Comparison of ENCODE assay signal across 14 cellular contexts in the genomic region with DNA sequence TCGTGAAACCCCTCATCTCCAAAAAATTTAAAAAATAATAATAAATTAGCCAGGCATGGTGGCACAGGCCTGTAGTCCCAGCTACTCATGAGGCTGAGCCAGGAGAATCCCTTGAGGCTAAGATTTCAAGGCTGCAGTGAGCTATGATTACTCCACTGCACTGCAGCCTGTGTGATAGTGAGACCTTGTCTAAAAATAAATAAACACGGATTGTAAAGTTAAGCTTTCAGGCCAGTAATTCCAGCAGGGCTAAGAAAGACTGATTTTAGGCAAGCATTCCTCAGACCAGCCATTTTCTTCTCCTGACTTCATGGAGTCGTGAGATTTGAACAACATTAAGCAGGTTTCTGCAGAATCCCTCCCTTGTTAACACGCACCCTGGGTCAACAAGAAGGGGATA.
A peak's percentile ranks its signal among the peaks of the same experiment; 100 is the strongest.
DNase-seq lines count a peak whose midpoint lies in the region; ATAC-seq and TF ChIP-seq lines count a peak whose summit lies in the region.
"Had no signal": no experiment of that assay in that cellular context is flagged by ENCODE, and none has a peak within 500 bp of the region (broad histone marks: within the 10 kb centered on the region; RNA-seq: fewer than 3 reads in every experiment).

No MANE protein-coding gene starts in this region.

- ATAC-seq in IMR-90 (ENCODE audit: low read depth), result peak; percentile 91
- ATAC-seq: CD8-positive, alpha-beta T cell; GM12878 had no signal

- H4K8ac ChIP-seq in IMR-90 (ENCODE audit: low read depth in 2 of 2, low read length in 2 of 2), result peak overlapping the region in 1 of 2 experiments; percentile 60; a peak in 1 of 4 replicates

- no peaks in the 10 kb centered on the region; the same call in 1 of the 2 replicates for H3K27me3 ChIP-seq in IMR-90 (ENCODE audit: control insufficient read depth, insufficient read depth, low read length)
- no peaks in the 10 kb centered on the region for H3K27me3 ChIP-seq in adrenal gland
- no peaks in the 10 kb centered on the region for H3K27me3 ChIP-seq in suprapubic skin
- H3K27me3 ChIP-seq: BLaER1 treated with 17β-estradiol and CSF1 and Interleukin-3, amounts not matched to agents 10 nM and 100 nM had no signal

- peaks cover 11% of the 10 kb centered on the region for H3K4me1 ChIP-seq in IMR-90 (ENCODE audit: control insufficient read depth, insufficient read depth, low read length)
- peaks cover 21 to 34% of the 10 kb centered on the region in 2 donors for H3K4me1 ChIP-seq in adrenal gland (replicated peaks in 1 of 2)
- H3K4me1 ChIP-seq in suprapubic skin, result peaks cover 35% of the 10 kb centered on the region

- H3K14ac ChIP-seq in IMR-90 (replicated peaks; ENCODE audit: low read depth, low read length), result no peak overlapping the region

- H4K91ac ChIP-seq in IMR-90 (ENCODE audit: insufficient read depth, low read depth, low read length), result no peak overlapping the region

- no peak for TF ChIP-seq RAD21 in IMR-90 (IDR thresholded peaks at IDR 0.05; ENCODE audit: low read length)

- H3K4ac ChIP-seq in IMR-90 (ENCODE audit: low read depth, low read length), result no peak overlapping the region

- H3K4me2 ChIP-seq in IMR-90 (ENCODE audit: low read depth, low read length), result peak overlapping the region; percentile 2; the same call in 1 of the 2 replicates

- H3K18ac ChIP-seq in IMR-90 (ENCODE audit: low read depth, low read length), result no peak overlapping the region

- H3K27ac Mint-ChIP-seq in nephron progenitor cell, result no peak overlapping the region
- H3K27ac Mint-ChIP-seq: B cell; CD8-positive, alpha-beta T cell; H9 had no signal

- peaks cover 15% of the 10 kb centered on the region for H3K9me1 ChIP-seq in IMR-90 (ENCODE audit: insufficient read depth, low read length)

- intact Hi-C loops in IMR-90 (cut with micrococcal nuclease), result loop anchor here (2.0 kb wide), 1 partner anchor 76 kb away; a partner anchor contains a TSS
- intact Hi-C loops in adrenal gland (cut with DNase I), result no loop called here

- H2BK15ac ChIP-seq in IMR-90 (ENCODE audit: low read depth, low read length), result no peak overlapping the region

- H3K56ac ChIP-seq in IMR-90 (ENCODE audit: extremely low read depth, insufficient read depth, low read length), result no peak overlapping the region

- no peak overlapping the region for H2BK120ac ChIP-seq in IMR-90 (ENCODE audit: low read depth, low read length)

- POLR2A ChIA-PET in IMR-90 (lab: Charles Lee; ENCODE audit: unreplicated experiment), result no interaction called here

- H3K36me3 ChIP-seq in IMR-90 (ENCODE audit: control insufficient read depth, insufficient read depth, low read length) (no peaks in the 10 kb centered on the region), adrenal gland (replicated peaks in 1 of 2) (no peaks in the 10 kb centered on the region), suprapubic skin (no peaks in the 10 kb centered on the region)
- H3K36me3 ChIP-seq: BLaER1 treated with 17β-estradiol and CSF1 and Interleukin-3, amounts not matched to agents 10 nM and 100 nM had no signal

- in situ Hi-C loops in IMR-90 (cut with MboI; ENCODE audit: low sequenced_read_pairs), result no loop called here

- H3K79me1 ChIP-seq in IMR-90 (ENCODE audit: low read depth in 1 of 2, low read length in 2 of 2), result no peaks in the 10 kb centered on the region

- no peak overlapping the region for H2BK5ac ChIP-seq in IMR-90 (ENCODE audit: low read depth, low read length, poor library complexity, severe bottlenecking)

- H3K27ac ChIP-seq in IMR-90 (ENCODE audit: insufficient read depth, low read length) (no peak overlapping the region), adrenal gland (peak overlapping the region in 3 of 5 donors; percentile 29 to 60 (median 54)), suprapubic skin (no peak overlapping the region)
- H3K27ac ChIP-seq: BLaER1 treated with 17β-estradiol and CSF1 and Interleukin-3, amounts not matched to agents 10 nM and 100 nM had no signal

- no peak overlapping the region for H3K9ac ChIP-seq in IMR-90 (ENCODE audit: low read depth, low read length)
- H3K9ac ChIP-seq: BLaER1 treated with 17β-estradiol and CSF1 and Interleukin-3, amounts not matched to agents 10 nM and 100 nM had no signal

- H4K5ac ChIP-seq in IMR-90 (ENCODE audit: low read depth, low read length), result no peak overlapping the region

- 43% methylated on average over 2 of the region's 4 CpGs; no CpG with 5 or more reads in 1 of the 2 experiments for WGBS in IMR-90 (ENCODE audit: extremely low coverage in 2 of 2, insufficient read length in 1 of 2), 2 experiments
- 51 to 66% (median 62%) methylated on average over 4 of the region's 4 CpGs for WGBS in adrenal gland, 4 donors
- WGBS in suprapubic skin, result 74% methylated on average over 4 of the region's 4 CpGs

- no peaks in the 10 kb centered on the region for H3K9me3 ChIP-seq in IMR-90 (ENCODE audit: control insufficient read depth, insufficient read depth, low read length)
- no peaks in the 10 kb centered on the region for H3K9me3 ChIP-seq in adrenal gland (replicated peaks in 1 of 3)
- H3K9me3 ChIP-seq in suprapubic skin, result no peaks in the 10 kb centered on the region
- H3K9me3 ChIP-seq: BLaER1 treated with 17β-estradiol and CSF1 and Interleukin-3, amounts not matched to agents 10 nM and 100 nM had no signal

- no peaks in the 10 kb centered on the region for H3K9me3 Mint-ChIP-seq in nephron progenitor cell
- H3K9me3 Mint-ChIP-seq: CD8-positive, alpha-beta T cell; H9 had no signal

- H3K36me3 Mint-ChIP-seq in nephron progenitor cell (ENCODE audit: low read depth), result peaks cover 4% of the 10 kb centered on the region
- H3K36me3 Mint-ChIP-seq: CD8-positive, alpha-beta T cell had no signal

- H3K4me3 ChIP-seq in IMR-90 (ENCODE audit: insufficient read depth, low read depth, low read length) (no peak overlapping the region), adrenal gland (no peak overlapping the region), suprapubic skin (no peak overlapping the region)
- H3K4me3 ChIP-seq: BLaER1 treated with 17β-estradiol and CSF1 and Interleukin-3, amounts not matched to agents 10 nM and 100 nM; GM12878 had no signal

- H3K4me1 Mint-ChIP-seq in nephron progenitor cell, result peaks cover 48% of the 10 kb centered on the region
- H3K4me1 Mint-ChIP-seq: B cell had no signal

- no peak overlapping the region for H3K4me3 Mint-ChIP-seq in nephron progenitor cell
- H3K4me3 Mint-ChIP-seq: B cell; CD8-positive, alpha-beta T cell; H9 had no signal

- CTCF ChIA-PET in IMR-90 (lab: Yijun Ruan, JAX), result interaction anchor here (0.6 to 1.8 kb wide), 3 partner anchors 9 to 166 kb away, joined by 3 to 10 read pairs (median 4); no protein-coding TSS in a partner anchor

- no TSS peak for BruUV-seq in IMR-90 (replicated peaks; lab: Mats Ljungman, UMichigan)

- no peak for TF ChIP-seq EP300 in suprapubic skin (IDR thresholded peaks at IDR 0.05)

- no peak overlapping the region for H3K23ac ChIP-seq in IMR-90 (ENCODE audit: low read depth, low read length)

- no peak overlapping the region for H2BK20ac ChIP-seq in IMR-90 (ENCODE audit: low read depth, low read length)

- peaks cover 6% of the 10 kb centered on the region for H3K27me3 Mint-ChIP-seq in nephron progenitor cell (ENCODE audit: low read depth, poor library complexity)

- H2AFZ ChIP-seq in IMR-90 (replicated peaks; ENCODE audit: low read length, poor library complexity), result no peak overlapping the region

- H2AK5ac ChIP-seq in IMR-90 (ENCODE audit: low read depth, low read length), result no peak overlapping the region

- H4K20me1 ChIP-seq in IMR-90 (ENCODE audit: insufficient read depth, low read length), result no peaks in the 10 kb centered on the region
- H4K20me1 ChIP-seq: BLaER1 treated with 17β-estradiol and CSF1 and Interleukin-3, amounts not matched to agents 10 nM and 100 nM had no signal

- no peak for TF ChIP-seq CTCF in IMR-90 (conservative IDR thresholded peaks at IDR 0.05; ENCODE audit: low read depth, low read length)
- no peak for TF ChIP-seq CTCF in adrenal gland (IDR thresholded peaks at IDR 0.05)
- TF ChIP-seq CTCF in suprapubic skin (IDR thresholded peaks at IDR 0.05), result no peak
- no peak for TF ChIP-seq CTCF in nephron progenitor cell (IDR thresholded peaks at IDR 0.05)

- DNase-seq in IMR-90 (peak; percentile 67), adrenal gland (peak in 1 of 7 donors; percentile 48), iris pigment epithelial cell (ENCODE audit: low read depth) (peak; percentile 24), suprapubic skin (ENCODE audit: low spot score in 2 of 2) (no peak), nephron progenitor cell (no peak)
- no peak for DNase-seq in stimulated activated CD4-positive, alpha-beta T cell treated with anti-CD3 and anti-CD28 coated beads, Interleukin-1b, Interleukin-23, amount 100 ng/mL, for 48 hours
- DNase-seq: Calu3; CD8-positive, alpha-beta T cell; DMS79 treated with DMSO at 0.1 percent for 48 hours; EL; H9 had no signal

- dilution Hi-C loops in IMR-90 (cut with HindIII; ENCODE audit: low sequenced_read_pairs, unreplicated experiment), result no loop called here

- H2AK9ac ChIP-seq in IMR-90 (replicated peaks; ENCODE audit: low read depth, low read length, poor library complexity), result no peak overlapping the region

- no peak for TF ChIP-seq POLR2A in IMR-90 (IDR thresholded peaks at IDR 0.05; ENCODE audit: low read depth, low read length)
- TF ChIP-seq POLR2A in adrenal gland (IDR thresholded peaks at IDR 0.05), result peak in 1 of 2 donors; percentile 26
- no peak for TF ChIP-seq POLR2A in suprapubic skin (IDR thresholded peaks at IDR 0.05)

TF ChIP-seq in IMR-90, 13 proteins besides CTCF, POLR2A, EP300 and RAD21:
- TF ChIP-seq BHLHE40 (IDR thresholded peaks at IDR 0.05; ENCODE audit: low read depth, low read length), result no peak
- 0 out of 2 replicates have a peak, but pooled peaks have one; percentile 3 for TF ChIP-seq CEBPB (IDR thresholded peaks at IDR 0.05; ENCODE audit: low read depth, low read length)

Comparison
In these comparisons a context has a peak if more than half of its experiments do, and no peak if none do; other contexts are left out.
1. DNase-seq: peak in IMR-90 (single experiment) and iris pigment epithelial cell (single experiment); none in suprapubic skin (0 of 2), nephron progenitor cell (single experiment) and stimulated activated CD4-positive, alpha-beta T cell treated with anti-CD3 and anti-CD28 coated beads, Interleukin-1b, Interleukin-23, amount 100 ng/mL, for 48 hours (single experiment).
2. H3K27ac ChIP-seq: peak in adrenal gland (3 of 5); none in IMR-90 (single experiment) and suprapubic skin (single experiment).